Comparison of ENCODE assay signal across 24 cellular contexts in the genomic region with DNA sequence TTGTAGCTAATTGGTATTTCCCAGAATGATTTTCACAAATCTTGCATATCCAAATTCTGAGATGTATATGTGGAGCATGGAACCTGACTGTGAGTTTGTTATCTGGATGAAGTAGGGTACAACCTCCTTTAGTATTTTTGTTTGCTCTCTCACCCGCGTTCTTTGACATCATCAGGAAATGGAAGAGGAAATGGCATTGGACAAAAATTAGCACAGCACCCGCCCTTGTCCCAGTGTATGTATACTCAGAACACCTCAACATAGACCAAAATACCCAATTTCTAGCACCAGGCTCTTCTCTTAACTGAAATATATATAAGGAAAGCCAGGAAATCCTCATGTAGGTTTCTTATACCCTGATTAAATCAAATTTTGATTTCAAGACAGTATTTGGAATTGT.
"Had no signal": no experiment of that assay in that cellular context is flagged by ENCODE, and none has a peak within 500 bp of the region (broad histone marks: within the 10 kb centered on the region; RNA-seq: fewer than 3 reads in every experiment).

No MANE protein-coding gene starts in this region.

- H3K36me3 ChIP-seq: ovary, right lobe of liver, suprapubic skin, transverse colon, upper lobe of right lung, uterus had no signal

- H3K4me3 ChIP-seq: coronary artery, ovary, psoas muscle, right lobe of liver, smooth muscle cell, suprapubic skin, transverse colon, upper lobe of right lung, uterus had no signal

- DNase-seq: effector memory CD8-positive, alpha-beta T cell; mammary epithelial cell; natural killer cell; occipital lobe; ovary; posterior cingulate gyrus; psoas muscle; retina; right lobe of liver; stimulated activated CD4-positive, alpha-beta T cell treated with anti-CD3 and anti-CD28 coated beads, Interleukin-12 subunit alpha, Interleukin-12 subunit beta, amount 100 ng/mL, for 4 hours; stimulated activated CD4-positive, alpha-beta T cell treated with anti-CD3 and anti-CD28 coated beads, Interleukin-1b, Interleukin-23, amount 100 ng/mL, for 48 hours; stimulated activated CD4-positive, alpha-beta T cell treated with anti-CD3 and anti-CD28 coated beads, Interleukin-4, amount 100 ng/mL, for 1 hour; stimulated activated CD8-positive, alpha-beta memory T cell treated with anti-CD3 and anti-CD28 coated beads, Interleukin-4, amount 100 ng/mL, for 48 hours; stimulated activated naive CD4-positive, alpha-beta T cell; stimulated activated naive CD8-positive, alpha-beta T cell treated with anti-CD3 and anti-CD28 coated beads, Interleukin-15, amount 100 ng/mL, for 72 hours; transverse colon; upper lobe of right lung; uterus had no signal

- H3K27me3 ChIP-seq: ovary, right lobe of liver, suprapubic skin, transverse colon, upper lobe of right lung, uterus had no signal

- ATAC-seq: effector memory CD8-positive, alpha-beta T cell; left lobe of liver; natural killer cell; psoas muscle; right lobe of liver; stimulated activated naive CD8-positive, alpha-beta T cell treated with anti-CD3 and anti-CD28 coated beads, Interleukin-15, amount 100 ng/mL, for 72 hours; upper lobe of right lung had no signal

- H3K9me3 ChIP-seq: ovary, psoas muscle, right lobe of liver, suprapubic skin, transverse colon, upper lobe of right lung, uterus had no signal

- H3K4me1 ChIP-seq: psoas muscle, upper lobe of right lung, uterus had no signal

- H3K27ac ChIP-seq: coronary artery, ovary, psoas muscle, right lobe of liver, suprapubic skin, transverse colon, upper lobe of right lung, uterus had no signal

- H3K4me2 ChIP-seq: smooth muscle cell had no signal

- FAIRE-seq: endometrium, keratinocyte had no signal
